Comparison of ENCODE assay signal across 8 cellular contexts in the genomic region with DNA sequence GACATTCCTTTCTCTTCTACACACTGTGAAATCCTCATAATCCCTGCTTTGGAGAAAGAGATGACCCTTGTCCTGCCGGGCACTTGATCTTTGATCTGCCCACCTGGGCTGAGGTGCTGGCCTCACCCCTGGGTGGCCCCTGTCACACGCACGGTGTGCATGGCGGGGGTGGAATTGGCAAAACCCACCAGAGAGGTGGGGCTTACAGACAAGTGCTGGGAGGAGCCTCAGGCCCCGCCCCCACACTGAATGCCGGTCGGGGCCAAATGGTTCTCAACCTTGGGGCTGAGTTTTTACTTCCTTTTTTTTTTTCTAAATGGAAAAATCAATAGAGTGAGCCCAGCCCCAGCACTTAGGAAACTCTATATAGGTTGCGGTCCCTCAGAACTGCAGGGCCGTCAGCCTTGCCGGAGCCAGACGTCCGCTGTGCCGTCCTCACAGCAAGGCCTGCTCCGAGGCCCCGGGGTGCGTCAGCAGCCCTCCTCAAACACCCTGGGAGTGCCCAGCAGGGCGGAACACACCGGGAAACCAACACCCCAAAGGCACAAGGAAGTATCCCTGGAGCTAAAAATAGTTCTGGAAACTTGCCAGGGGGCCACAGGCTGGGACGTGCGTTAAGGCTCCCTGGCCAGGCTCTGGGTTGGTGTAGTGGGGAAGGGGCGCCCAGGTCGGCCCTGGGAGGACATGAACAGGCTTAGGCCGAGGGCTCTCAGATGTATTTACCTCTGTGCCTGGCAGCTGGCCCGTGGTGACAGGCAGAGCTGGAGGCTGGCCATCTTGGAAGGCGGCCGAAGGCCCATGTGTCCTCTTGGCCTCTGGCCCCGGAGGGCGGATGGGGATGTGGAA. TPM values are rescaled to one million over a fixed set of nuclear protein-coding genes. Genes with fewer than 3 reads are reported as not detected.
A peak's percentile ranks its signal among the peaks of the same experiment; 100 is the strongest.
DNase-seq lines count a peak whose midpoint lies in the region; ATAC-seq lines count a peak whose summit lies in the region.

No MANE protein-coding gene starts in this region.

- DNase-seq in AML-193 (lab: John Stamatoyannopoulos, UW) (peak; percentile 83 to 84), HuH-7 (ENCODE audit: low spot score) (peak; percentile 85), SKM-1 (lab: John Stamatoyannopoulos, UW; ENCODE audit: unreplicated experiment) (peak; percentile 84), globus pallidus (ENCODE audit: low spot score) (peak; percentile 66), occipital lobe (lab: John Stamatoyannopoulos, UW) (peak; percentile 17), activated T-cell treated with anti-CD3 and anti-CD28 coated beads for 4 hours (no peak), NCI-H526 treated with DMSO at 0.1 percent for 48 hours (lab: John Stamatoyannopoulos, UW) (no peak)

- peak; percentile 62 for ATAC-seq in GM19035 (IDR thresholded peaks at IDR 0.05; ENCODE audit: unreplicated experiment)

RNA-seq across cellular contexts. Expression of a gene that starts 11.0 kb away (rescaled TPM):
- total RNA-seq in occipital lobe = 10.0 TPM

RNA-seq across cellular contexts. Expression of a gene that starts 23.5 kb away (rescaled TPM):
- 3.3 TPM for total RNA-seq in occipital lobe

Comparison
In these comparisons a context has a peak if more than half of its experiments do, and no peak if none do; other contexts are left out.
1. DNase-seq: peak in AML-193 (2 of 2), HuH-7 (single experiment), SKM-1 (single experiment), globus pallidus (single experiment) and occipital lobe (single experiment); none in activated T-cell treated with anti-CD3 and anti-CD28 coated beads for 4 hours (single experiment) and NCI-H526 treated with DMSO at 0.1 percent for 48 hours (single experiment).